ENCODE assay signal across 13 cellular contexts in genomic region chr2:101733257-101733993, GRCh38. TPM values are rescaled to one million over a fixed set of nuclear protein-coding genes. Genes with fewer than 3 reads are reported as not detected.
A peak's percentile ranks its signal among the peaks of the same experiment; 100 is the strongest.
DNase-seq lines count a peak whose midpoint lies in the region; ATAC-seq lines count a peak whose summit lies in the region.
"Had no signal": no experiment of that assay in that cellular context is flagged by ENCODE, and none has a peak within 500 bp of the region (broad histone marks: within the 10 kb centered on the region; RNA-seq: fewer than 3 reads in every experiment).

No MANE protein-coding gene starts in this region.

- intact Hi-C loops in activated T-helper 1 cell treated with anti-CD3 and anti-CD28 coated beads, Interleukin-12 subunit alpha, Interleukin-12 subunit beta, Interleukin-2, Interleukin-4 antibody, amounts not matched to agents 30 ng/mL and 10 ng/mL and 1 ng/mL, durations not matched to agents 14 hours and 24 hours and 36 hours (cut with micrococcal nuclease), result no loop called here

- no peaks in the 10 kb centered on the region for H3K9me3 ChIP-seq in stomach smooth muscle (ENCODE audit: control insufficient read depth in 2 of 2, low read length in 2 of 2)

- ATAC-seq in activated T-cell treated with anti-CD3 and anti-CD28 coated beads, Interleukin-2, amount 50 U/mL, for 72 hours (replicated peaks in 1 of 2), result no peak
- ATAC-seq: esophagus mucosa had no signal

- H3K36me3 Mint-ChIP-seq in activated T-cell treated with anti-CD3 and anti-CD28 coated beads, Interleukin-2, amount 50 U/mL, for 72 hours (ENCODE audit: insufficient read depth in 2 of 2), result no peaks in the 10 kb centered on the region
- H3K36me3 Mint-ChIP-seq in activated T-helper 1 cell treated with anti-CD3 and anti-CD28 coated beads, Interleukin-12 subunit alpha, Interleukin-12 subunit beta, Interleukin-2, Interleukin-4 antibody, amounts not matched to agents 30 ng/mL and 10 ng/mL and 1 ng/mL, durations not matched to agents 14 hours and 24 hours and 36 hours (ENCODE audit: low read depth), result no peaks in the 10 kb centered on the region

- H3K27me3 ChIP-seq in layer of hippocampus (ENCODE audit: control insufficient read depth, insufficient read depth, low read length), result no peaks in the 10 kb centered on the region
- no peaks in the 10 kb centered on the region for H3K27me3 ChIP-seq in stomach smooth muscle (ENCODE audit: control insufficient read depth in 1 of 2, insufficient read depth in 2 of 2, low read length in 2 of 2)

- H3K27ac ChIP-seq in layer of hippocampus (ENCODE audit: low read depth, low read length), result peak overlapping the region; percentile 58
- peak overlapping the region; percentile 18 for H3K27ac ChIP-seq in stomach smooth muscle (ENCODE audit: low read length)
- H3K27ac ChIP-seq: GM23248 had no signal

- H3K27me3 Mint-ChIP-seq in activated T-cell treated with anti-CD3 and anti-CD28 coated beads, Interleukin-2, amount 50 U/mL, for 72 hours (ENCODE audit: low read depth), result no peaks in the 10 kb centered on the region
- H3K27me3 Mint-ChIP-seq in activated T-helper 1 cell treated with anti-CD3 and anti-CD28 coated beads, Interleukin-12 subunit alpha, Interleukin-12 subunit beta, Interleukin-2, Interleukin-4 antibody, amounts not matched to agents 30 ng/mL and 10 ng/mL and 1 ng/mL, durations not matched to agents 14 hours and 24 hours and 36 hours (ENCODE audit: insufficient read depth), result no peaks in the 10 kb centered on the region
- H3K27me3 Mint-ChIP-seq: IgD-negative memory B cell had no signal

- H3K27ac Mint-ChIP-seq in activated T-cell treated with anti-CD3 and anti-CD28 coated beads, Interleukin-2, amount 50 U/mL, for 72 hours, result no peak overlapping the region
- peak overlapping the region; percentile 57 for H3K27ac Mint-ChIP-seq in activated T-helper 1 cell treated with anti-CD3 and anti-CD28 coated beads, Interleukin-12 subunit alpha, Interleukin-12 subunit beta, Interleukin-2, Interleukin-4 antibody, amounts not matched to agents 30 ng/mL and 10 ng/mL and 1 ng/mL, durations not matched to agents 14 hours and 24 hours and 36 hours

- H3K4me1 Mint-ChIP-seq in activated T-cell treated with anti-CD3 and anti-CD28 coated beads, Interleukin-2, amount 50 U/mL, for 72 hours (ENCODE audit: low read depth), result peaks cover 94% of the 10 kb centered on the region
- H3K4me1 Mint-ChIP-seq in activated T-helper 1 cell treated with anti-CD3 and anti-CD28 coated beads, Interleukin-12 subunit alpha, Interleukin-12 subunit beta, Interleukin-2, Interleukin-4 antibody, amounts not matched to agents 30 ng/mL and 10 ng/mL and 1 ng/mL, durations not matched to agents 14 hours and 24 hours and 36 hours (ENCODE audit: low read depth), result peaks cover 85% of the 10 kb centered on the region

- H3K9me3 Mint-ChIP-seq in activated T-cell treated with anti-CD3 and anti-CD28 coated beads, Interleukin-2, amount 50 U/mL, for 72 hours, result no peaks in the 10 kb centered on the region
- no peaks in the 10 kb centered on the region for H3K9me3 Mint-ChIP-seq in activated T-helper 1 cell treated with anti-CD3 and anti-CD28 coated beads, Interleukin-12 subunit alpha, Interleukin-12 subunit beta, Interleukin-2, Interleukin-4 antibody, amounts not matched to agents 30 ng/mL and 10 ng/mL and 1 ng/mL, durations not matched to agents 14 hours and 24 hours and 36 hours
- H3K9me3 Mint-ChIP-seq: IgD-negative memory B cell had no signal

- no peak for DNase-seq in activated T-cell treated with anti-CD3 and anti-CD28 coated beads, Interleukin-2, amount 50 U/mL, for 72 hours
- DNase-seq in activated T-cell treated with anti-CD3 and anti-CD28 coated beads, Interleukin-2, amount 50 U/mL, for 1 hour, result no peak
- DNase-seq in activated T-helper 1 cell treated with anti-CD3 and anti-CD28 coated beads, Interleukin-12 subunit alpha, Interleukin-12 subunit beta, Interleukin-2, Interleukin-4 antibody, amounts not matched to agents 30 ng/mL and 10 ng/mL and 1 ng/mL, durations not matched to agents 14 hours and 24 hours and 36 hours (ENCODE audit: low spot score), result no peak
- DNase-seq in hypothalamus (lab: John Stamatoyannopoulos, UW), result no peak
- DNase-seq in C1 segment of cervical spinal cord (lab: John Stamatoyannopoulos, UW), result no peak
- DNase-seq in DMS153 (lab: John Stamatoyannopoulos, UW), result no peak
- DNase-seq: activated CD4-positive, alpha-beta T cell treated with anti-CD3 and anti-CD28 coated beads, Interleukin-2, amount 50 U/mL, for 1 hour; amygdala; GM23248 had no signal

- H3K9ac ChIP-seq in stomach smooth muscle (ENCODE audit: low read length in 2 of 2), result no peak overlapping the region
- H3K9ac ChIP-seq: GM23248 had no signal

- H3K4me3 Mint-ChIP-seq in activated T-cell treated with anti-CD3 and anti-CD28 coated beads, Interleukin-2, amount 50 U/mL, for 72 hours, result peak overlapping the region; percentile 8 to 38
- no peak overlapping the region for H3K4me3 Mint-ChIP-seq in activated T-helper 1 cell treated with anti-CD3 and anti-CD28 coated beads, Interleukin-12 subunit alpha, Interleukin-12 subunit beta, Interleukin-2, Interleukin-4 antibody, amounts not matched to agents 30 ng/mL and 10 ng/mL and 1 ng/mL, durations not matched to agents 14 hours and 24 hours and 36 hours

- no peak overlapping the region for H3K4me3 ChIP-seq in stomach smooth muscle (ENCODE audit: low read length in 2 of 2)
- H3K4me3 ChIP-seq: GM23248 had no signal

- H3K36me3 ChIP-seq in stomach smooth muscle (ENCODE audit: control insufficient read depth in 2 of 2, insufficient read depth in 2 of 2, low read length in 2 of 2), result no peaks in the 10 kb centered on the region

- H3K4me1 ChIP-seq in stomach smooth muscle (ENCODE audit: control insufficient read depth, insufficient read depth, low read length), result peaks cover 28% of the 10 kb centered on the region

RNA-seq across cellular contexts. Expression of gene MAP4K4, which starts 35.9 kb away (rescaled TPM):
- total RNA-seq in activated T-cell treated with anti-CD3 and anti-CD28 coated beads, Interleukin-2, amount 50 U/mL, for 72 hours, result 10 to 100 TPM; 72.1 to 85.1 TPM
- 54.3 and 54.5 TPM in 2 replicates for total RNA-seq in activated T-helper 1 cell treated with anti-CD3 and anti-CD28 coated beads, Interleukin-12 subunit alpha, Interleukin-12 subunit beta, Interleukin-2, Interleukin-4 antibody, amounts not matched to agents 30 ng/mL and 10 ng/mL and 1 ng/mL, durations not matched to agents 14 hours and 24 hours and 36 hours
